In the genomic region with DNA sequence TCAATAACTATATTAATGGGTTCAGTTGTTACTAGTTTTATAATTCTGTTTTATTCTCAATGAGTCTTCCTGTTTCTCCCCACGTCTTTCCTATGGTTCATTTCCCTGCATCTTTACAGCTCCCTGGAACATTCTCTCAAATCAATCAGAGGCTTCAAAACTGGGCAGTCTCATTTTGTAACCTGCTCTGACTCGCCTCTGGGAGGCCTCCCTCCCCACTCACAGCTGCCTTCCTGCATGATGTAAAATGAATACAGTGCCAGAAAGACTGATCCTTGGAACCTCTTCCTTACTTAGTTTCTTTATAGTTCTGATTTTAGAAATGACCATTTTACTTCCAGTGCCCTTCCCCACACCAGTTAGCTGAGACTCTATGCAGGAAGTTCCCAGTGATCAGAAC, we compare ENCODE assay signal across 17 cellular contexts.
DNase-seq lines count a peak whose midpoint lies in the region; TF ChIP-seq lines count a peak whose summit lies in the region.
"Had no signal": no experiment of that assay in that cellular context is flagged by ENCODE, and none has a peak within 500 bp of the region (broad histone marks: within the 10 kb centered on the region; RNA-seq: fewer than 3 reads in every experiment).

No MANE protein-coding gene starts in this region.

- no TSS peak for BruUV-seq in A673 (replicated peaks; lab: Mats Ljungman, UMichigan)

- no peak overlapping the region for H3K4me3 ChIP-seq in AG10803 (ENCODE audit: low read length)
- H3K4me3 ChIP-seq in MG63: no peak overlapping the region
- H3K4me3 ChIP-seq in cardiac fibroblast (replicated peaks in 1 of 2; ENCODE audit: low read depth in 2 of 2, low read length in 2 of 2): no peak overlapping the region
- H3K4me3 ChIP-seq in foreskin fibroblast (ENCODE audit: low read depth in 1 of 2, low read length in 2 of 2): no peak overlapping the region
- H3K4me3 ChIP-seq in CD4-positive, alpha-beta memory T cell (ENCODE audit: low read length in 2 of 2): no peak overlapping the region
- H3K4me3 ChIP-seq in A673 (ENCODE audit: low read depth, low read length, poor library complexity, severe bottlenecking): no peak overlapping the region
- H3K4me3 ChIP-seq: PC-9 had no signal

- DNase-seq in AG10803 (ENCODE audit: low read depth): peak; percentile 13
- peak; percentile 13 for DNase-seq in MG63
- peak in 1 of 2 donors; percentile 24 for DNase-seq in cardiac fibroblast (ENCODE audit: low read depth in 2 of 2)
- peak; percentile 44 to 74 for DNase-seq in foreskin fibroblast
- no peak for DNase-seq in stimulated activated CD4-positive, alpha-beta T cell treated with anti-CD3 and anti-CD28 coated beads, Interleukin-2, amount 100 ng/mL, for 48 hours
- no peak for DNase-seq in CD4-positive, alpha-beta memory T cell
- no peak for DNase-seq in G401 (ENCODE audit: low spot score)
- no peak for DNase-seq in A673 (ENCODE audit: low spot score)
- DNase-seq: C1 segment of cervical spinal cord, IMR-90, Karpas-422, NCI-H1417, NCI-H187 treated with DMSO at 0.1 percent for 48 hours, NCI-H2171, NCI-H446 treated with DMSO at 0.1 percent for 48 hours, NCI-H774, PC-9 had no signal

- no peaks in the 10 kb centered on the region for H3K4me1 Mint-ChIP-seq in CD4-positive, alpha-beta memory T cell

- no peaks in the 10 kb centered on the region for H3K36me3 Mint-ChIP-seq in CD4-positive, alpha-beta memory T cell

- H3K27me3 ChIP-seq in MG63 (no peaks in the 10 kb centered on the region), A673 (replicated peaks; ENCODE audit: insufficient read depth, low read depth, low read length, poor library complexity) (no peaks in the 10 kb centered on the region)
- H3K27me3 ChIP-seq in CD4-positive, alpha-beta memory T cell (ENCODE audit: insufficient read depth, low read length): no peaks in the 10 kb centered on the region

- no peaks in the 10 kb centered on the region for H3K27me3 Mint-ChIP-seq in CD4-positive, alpha-beta memory T cell

- H3K9me3 ChIP-seq in MG63 (no peaks in the 10 kb centered on the region), A673 (ENCODE audit: low read depth, low read length, poor library complexity, severe bottlenecking) (no peaks in the 10 kb centered on the region)
- no peaks in the 10 kb centered on the region for H3K9me3 ChIP-seq in CD4-positive, alpha-beta memory T cell (ENCODE audit: control insufficient read depth in 1 of 2, low read length in 2 of 2)

- CTCF ChIA-PET in CD4-positive, alpha-beta memory T cell (lab: Charles Lee; ENCODE audit: partially characterized antibody): no interaction called here
- CTCF ChIA-PET in A673 (lab: Charles Lee): no interaction called here

- POLR2A ChIA-PET in CD4-positive, alpha-beta memory T cell (lab: Charles Lee; ENCODE audit: partially characterized antibody): no interaction called here
- POLR2A ChIA-PET in A673 (lab: Charles Lee; ENCODE audit: low non-redundant PET): no interaction called here

- no peaks in the 10 kb centered on the region for H3K36me3 ChIP-seq in MG63
- H3K36me3 ChIP-seq in CD4-positive, alpha-beta memory T cell (ENCODE audit: insufficient read depth, low read length): no peaks in the 10 kb centered on the region
- H3K36me3 ChIP-seq in A673 (ENCODE audit: insufficient read depth, low read length, poor library complexity, severe bottlenecking): no peaks in the 10 kb centered on the region

- in situ Hi-C loops in G401 (cut with HindIII; ENCODE audit: low sequenced_read_pairs): no loop called here

- H3K9me3 Mint-ChIP-seq in CD4-positive, alpha-beta memory T cell: no peaks in the 10 kb centered on the region

- TF ChIP-seq CTCF in AG10803 (conservative IDR thresholded peaks at IDR 0.05; ENCODE audit: low read length): no peak
- peak; percentile 4 for TF ChIP-seq CTCF in cardiac fibroblast (IDR thresholded peaks at IDR 0.05; ENCODE audit: low read depth, low read length)
- no peak for TF ChIP-seq CTCF in foreskin fibroblast (IDR thresholded peaks at IDR 0.05; ENCODE audit: low read depth, low read length)
- TF ChIP-seq CTCF in A673 (conservative IDR thresholded peaks at IDR 0.05; ENCODE audit: low read depth, low read length): no peak

- intact Hi-C loops in CD4-positive, alpha-beta memory T cell (cut with micrococcal nuclease): no loop called here
- intact Hi-C loops in A673 (cut with micrococcal nuclease; ENCODE audit: unreplicated experiment): no loop called here

- H3K4me1 ChIP-seq in CD4-positive, alpha-beta memory T cell (ENCODE audit: insufficient read depth, low read length): no peaks in the 10 kb centered on the region
- no peaks in the 10 kb centered on the region for H3K4me1 ChIP-seq in A673 (ENCODE audit: insufficient read depth, low read length, poor library complexity, severe bottlenecking)

- no peak overlapping the region for H3K27ac ChIP-seq in CD4-positive, alpha-beta memory T cell (ENCODE audit: low read depth, low read length)
- no peak overlapping the region for H3K27ac ChIP-seq in A673 (ENCODE audit: low read depth, low read length, poor library complexity, severe bottlenecking)
- H3K27ac ChIP-seq: PC-9 had no signal

- no peak overlapping the region for H3K4me3 Mint-ChIP-seq in CD4-positive, alpha-beta memory T cell

- no peak overlapping the region for H3K27ac Mint-ChIP-seq in CD4-positive, alpha-beta memory T cell

Comparison
In these comparisons a context has a peak if more than half of its experiments do, and no peak if none do; other contexts are left out.
1. DNase-seq: peak in AG10803 (single experiment), MG63 (single experiment) and foreskin fibroblast (2 of 2); none in stimulated activated CD4-positive, alpha-beta T cell treated with anti-CD3 and anti-CD28 coated beads, Interleukin-2, amount 100 ng/mL, for 48 hours (0 of 2), CD4-positive, alpha-beta memory T cell (0 of 5), G401 (single experiment) and A673 (single experiment).